20 cellular contexts compared by ENCODE assay signal in genomic region chr18:44844486-44844885, GRCh38.
DNase-seq lines count a peak whose midpoint lies in the region; ATAC-seq, FAIRE-seq and TF ChIP-seq lines count a peak whose summit lies in the region.
"Had no signal": no experiment of that assay in that cellular context is flagged by ENCODE, and none has a peak within 500 bp of the region (broad histone marks: within the 10 kb centered on the region; RNA-seq: fewer than 3 reads in every experiment).

No MANE protein-coding gene starts in this region.

- POLR2A ChIA-PET in CD8-positive, alpha-beta memory T cell (lab: Charles Lee): no interaction called here
- POLR2A ChIA-PET in GM10248 (lab: Yijun Ruan, JAX): no interaction called here

- CTCF ChIA-PET in CD8-positive, alpha-beta memory T cell (lab: Charles Lee): no interaction called here
- CTCF ChIA-PET in GM10248 (lab: Yijun Ruan, JAX): interaction anchor here (0.9 to 1.3 kb wide), 2 partner anchors 8 to 25 kb away, joined by 3 to 4 read pairs; no protein-coding TSS in a partner anchor

- H3K27ac ChIP-seq in CD8-positive, alpha-beta memory T cell (ENCODE audit: low read depth, low read length): no peak overlapping the region
- H3K27ac ChIP-seq: BLaER1 treated with 17β-estradiol and CSF1 and Interleukin-3, amounts not matched to agents 10 nM and 100 nM had no signal

- no peak overlapping the region for H3K27ac Mint-ChIP-seq in glutamatergic neuron (ENCODE audit: unreplicated experiment)
- H3K27ac Mint-ChIP-seq in stimulated activated naive B cell treated with anti-CD40 and anti-IgM and Interleukin-4, amounts not matched to agents 10 μg/mL and 1 μg/mL and 100 μg/mL, for 72 hours: peak overlapping the region; percentile 27
- H3K27ac Mint-ChIP-seq in CD8-positive, alpha-beta memory T cell: peak overlapping the region in 1 of 8 donors; percentile 36
- H3K27ac Mint-ChIP-seq: B cell; CD8-positive, alpha-beta T cell; H9; IgD-negative memory B cell had no signal

- H3K27me3 Mint-ChIP-seq in glutamatergic neuron (ENCODE audit: unreplicated experiment): peaks cover 7% of the 10 kb centered on the region
- no peaks in the 10 kb centered on the region for H3K27me3 Mint-ChIP-seq in stimulated activated naive B cell treated with anti-CD40 and anti-IgM and Interleukin-4, amounts not matched to agents 10 μg/mL and 1 μg/mL and 100 μg/mL, for 72 hours
- peaks cover 0 to 3% of the 10 kb centered on the region in 2 donors for H3K27me3 Mint-ChIP-seq in CD8-positive, alpha-beta memory T cell
- H3K27me3 Mint-ChIP-seq: B cell, IgD-negative memory B cell had no signal

- ATAC-seq in left cardiac atrium (no peak), left ventricle myocardium superior (no peak)
- no peak for ATAC-seq in stimulated activated naive B cell treated with anti-CD40 and anti-IgM and Interleukin-4, amounts not matched to agents 10 μg/mL and 1 μg/mL and 100 μg/mL, for 72 hours (replicated peaks)
- ATAC-seq: CD8-positive, alpha-beta T cell; HepG2 had no signal

- no peaks in the 10 kb centered on the region for H3K27me3 ChIP-seq in bronchial epithelial cell (ENCODE audit: control insufficient read depth, insufficient read depth, low read length)
- H3K27me3 ChIP-seq in CD8-positive, alpha-beta memory T cell (ENCODE audit: insufficient read depth, low read length, poor library complexity, severe bottlenecking): no peaks in the 10 kb centered on the region

- intact Hi-C loops in left cardiac atrium (cut with DNase I): no loop called here
- intact Hi-C loops in left ventricle myocardium superior (cut with micrococcal nuclease): no loop called here

- H3K4me1 ChIP-seq in CD8-positive, alpha-beta memory T cell (ENCODE audit: insufficient read depth, low read length): peaks cover 3% of the 10 kb centered on the region
- H3K4me1 ChIP-seq: Caco-2 had no signal

- FAIRE-seq in bronchial epithelial cell (lab: Jason Lieb, UNC): no peak
- FAIRE-seq: D721Med, G401.6, GM12892, H1, HepG2 had no signal

- H3K4me3 ChIP-seq in bronchial epithelial cell (ENCODE audit: low read depth, low read length): no peak overlapping the region
- no peak overlapping the region for H3K4me3 ChIP-seq in CD8-positive, alpha-beta memory T cell (ENCODE audit: low read length)
- H3K4me3 ChIP-seq: BLaER1 treated with 17β-estradiol and CSF1 and Interleukin-3, amounts not matched to agents 10 nM and 100 nM had no signal

- peak overlapping the region; percentile 1 for H3K4me3 Mint-ChIP-seq in glutamatergic neuron (ENCODE audit: unreplicated experiment)
- no peak overlapping the region for H3K4me3 Mint-ChIP-seq in stimulated activated naive B cell treated with anti-CD40 and anti-IgM and Interleukin-4, amounts not matched to agents 10 μg/mL and 1 μg/mL and 100 μg/mL, for 72 hours
- no peak overlapping the region for H3K4me3 Mint-ChIP-seq in CD8-positive, alpha-beta memory T cell
- H3K4me3 Mint-ChIP-seq: B cell; CD8-positive, alpha-beta T cell; H9 had no signal

- no peaks in the 10 kb centered on the region for H3K9me3 ChIP-seq in CD8-positive, alpha-beta memory T cell (ENCODE audit: low read length)
- H3K9me3 ChIP-seq: Caco-2 had no signal

- H3K4me1 Mint-ChIP-seq in glutamatergic neuron (ENCODE audit: low read depth, unreplicated experiment): peaks cover 36% of the 10 kb centered on the region
- H3K4me1 Mint-ChIP-seq in stimulated activated naive B cell treated with anti-CD40 and anti-IgM and Interleukin-4, amounts not matched to agents 10 μg/mL and 1 μg/mL and 100 μg/mL, for 72 hours: peaks cover 75 to 96% of the 10 kb centered on the region in 2 donors
- peaks cover 3 to 10% (median 7%) of the 10 kb centered on the region in 3 donors for H3K4me1 Mint-ChIP-seq in CD8-positive, alpha-beta memory T cell

- TF ChIP-seq CTCF in bronchial epithelial cell (IDR thresholded peaks at IDR 0.05; ENCODE audit: insufficient read depth, low read length, severe bottlenecking): no peak
- TF ChIP-seq CTCF in glutamatergic neuron (IDR thresholded peaks at IDR 0.05; ENCODE audit: partially characterized antibody, unreplicated experiment): no peak
- TF ChIP-seq CTCF in GM10248 (IDR thresholded peaks at IDR 0.05; ENCODE audit: control extremely low read depth, extremely low read depth, low read depth, missing control alignments): no peak

- peaks cover 3% of the 10 kb centered on the region for H3K36me3 Mint-ChIP-seq in glutamatergic neuron (ENCODE audit: unreplicated experiment)
- peaks cover 66 to 93% of the 10 kb centered on the region in 2 donors for H3K36me3 Mint-ChIP-seq in stimulated activated naive B cell treated with anti-CD40 and anti-IgM and Interleukin-4, amounts not matched to agents 10 μg/mL and 1 μg/mL and 100 μg/mL, for 72 hours
- H3K36me3 Mint-ChIP-seq in CD8-positive, alpha-beta memory T cell: no peaks in the 10 kb centered on the region
- H3K36me3 Mint-ChIP-seq: CD8-positive, alpha-beta T cell had no signal

- no peaks in the 10 kb centered on the region for H3K36me3 ChIP-seq in bronchial epithelial cell (ENCODE audit: control insufficient read depth, insufficient read depth, low read length)
- no peaks in the 10 kb centered on the region for H3K36me3 ChIP-seq in CD8-positive, alpha-beta memory T cell (ENCODE audit: insufficient read depth, low read length)
- H3K36me3 ChIP-seq: BLaER1 treated with 17β-estradiol and CSF1 and Interleukin-3, amounts not matched to agents 10 nM and 100 nM had no signal

- DNase-seq in left cardiac atrium (peak; percentile 33), left ventricle myocardium superior (no peak), bronchial epithelial cell (ENCODE audit: low read depth) (peak; percentile 71), glutamatergic neuron (no peak), COLO829 (ENCODE audit: low spot score) (no peak), GM10248 (ENCODE audit: extremely low spot score) (no peak)
- no peak for DNase-seq in stimulated activated naive B cell treated with anti-CD40 and anti-IgM and Interleukin-4, amounts not matched to agents 10 μg/mL and 1 μg/mL and 100 μg/mL, for 72 hours
- DNase-seq in CD8-positive, alpha-beta memory T cell: no peak
- DNase-seq: 8988T; Caco-2; CD8-positive, alpha-beta T cell; H9 had no signal

- peaks cover 5% of the 10 kb centered on the region for H3K9me3 Mint-ChIP-seq in glutamatergic neuron (ENCODE audit: unreplicated experiment)
- peaks cover 2 to 14% of the 10 kb centered on the region in 2 donors for H3K9me3 Mint-ChIP-seq in stimulated activated naive B cell treated with anti-CD40 and anti-IgM and Interleukin-4, amounts not matched to agents 10 μg/mL and 1 μg/mL and 100 μg/mL, for 72 hours
- H3K9me3 Mint-ChIP-seq in CD8-positive, alpha-beta memory T cell: no peaks in the 10 kb centered on the region
- H3K9me3 Mint-ChIP-seq: CD8-positive, alpha-beta T cell had no signal

Comparison
In these comparisons a context has a peak if more than half of its experiments do, and no peak if none do; other contexts are left out.
1. DNase-seq: peak in left cardiac atrium (single experiment) and bronchial epithelial cell (single experiment); none in left ventricle myocardium superior (single experiment), glutamatergic neuron (single experiment), stimulated activated naive B cell treated with anti-CD40 and anti-IgM and Interleukin-4, amounts not matched to agents 10 μg/mL and 1 μg/mL and 100 μg/mL, for 72 hours (single experiment), COLO829 (single experiment), CD8-positive, alpha-beta memory T cell (0 of 5) and GM10248 (single experiment).